In genomic region chr20:43766917-43767316, GRCh38 we compare ENCODE assay signal across 34 cellular contexts. TPM values are rescaled to one million over a fixed set of nuclear protein-coding genes. Genes with fewer than 3 reads are reported as not detected.
"Had no signal": no experiment of that assay in that cellular context is flagged by ENCODE, and none has a peak within 500 bp of the region (broad histone marks: within the 10 kb centered on the region; RNA-seq: fewer than 3 reads in every experiment).

No MANE protein-coding gene starts in this region.

- H3K4me3 Mint-ChIP-seq: activated naive CD4-positive, alpha-beta T cell treated with anti-CD3 and anti-CD28 coated beads for 36 hours; activated naive CD8-positive, alpha-beta T cell treated with anti-CD3 and anti-CD28 coated beads for 36 hours; activated T-helper 1 cell treated with anti-CD3 and anti-CD28 coated beads, Interleukin-12 subunit alpha, Interleukin-12 subunit beta, Interleukin-2, Interleukin-4 antibody, amounts not matched to agents 30 ng/mL and 10 ng/mL and 1 ng/mL, durations not matched to agents 14 hours and 24 hours and 36 hours; natural killer cell treated with Interleukin-12 subunit alpha and Interleukin-12 subunit beta and Interleukin-15 and Interleukin-18, amount 100 ng/mL, for 72 hours; stimulated activated effector memory CD8-positive, alpha-beta T cell treated with anti-CD3 and anti-CD28 coated beads, Interleukin-12 subunit alpha, Interleukin-12 subunit beta, amount 100 ng/mL, for 72 hours; stimulated activated naive CD8-positive, alpha-beta T cell treated with anti-CD3 and anti-CD28 coated beads, Interleukin-15, amount 100 ng/mL, for 72 hours had no signal

- H3K27me3 ChIP-seq: ovary, thyroid gland had no signal

- H3K4me1 Mint-ChIP-seq: activated naive CD8-positive, alpha-beta T cell treated with anti-CD3 and anti-CD28 coated beads for 36 hours; stimulated activated effector memory CD8-positive, alpha-beta T cell treated with anti-CD3 and anti-CD28 coated beads, Interleukin-12 subunit alpha, Interleukin-12 subunit beta, amount 100 ng/mL, for 72 hours had no signal

- H3K36me3 Mint-ChIP-seq: activated naive CD8-positive, alpha-beta T cell treated with anti-CD3 and anti-CD28 coated beads for 36 hours; natural killer cell treated with Interleukin-12 subunit alpha and Interleukin-12 subunit beta and Interleukin-15 and Interleukin-18, amount 100 ng/mL, for 72 hours; stimulated activated effector memory CD8-positive, alpha-beta T cell treated with anti-CD3 and anti-CD28 coated beads, Interleukin-12 subunit alpha, Interleukin-12 subunit beta, amount 100 ng/mL, for 72 hours had no signal

- H3K9me3 ChIP-seq: esophagus squamous epithelium, left ventricle myocardium inferior, mucosa of descending colon, ovary, thyroid gland, upper lobe of right lung had no signal

- H3K4me1 ChIP-seq: esophagus squamous epithelium, thyroid gland, upper lobe of right lung had no signal

- DNase-seq: activated CD4-positive, alpha-beta T cell treated with anti-CD3 and anti-CD28 coated beads for 4 hours; activated CD4-positive, alpha-beta T cell treated with anti-CD3 and anti-CD28 coated beads, Interleukin-2, amount 50 U/mL, for 4 hours; activated effector memory CD4-positive, alpha-beta T cell treated with anti-CD3 and anti-CD28 coated beads, Interleukin-2, amount 50 U/mL, for 16 hours; activated naive CD4-positive, alpha-beta T cell treated with anti-CD3 and anti-CD28 coated beads for 36 hours; activated naive CD8-positive, alpha-beta T cell treated with anti-CD3 and anti-CD28 coated beads for 36 hours; central memory CD4-positive, alpha-beta T cell; dermis blood vessel endothelial cell; effector CD4-positive, alpha-beta T cell; esophagus squamous epithelium; foreskin melanocyte; ovary; small intestine; stimulated activated CD4-positive, alpha-beta T cell treated with anti-CD3 and anti-CD28 coated beads, Interleukin-4, amount 100 ng/mL, for 24 hours; stimulated activated naive CD8-positive, alpha-beta T cell treated with anti-CD3 and anti-CD28 coated beads, Interleukin-15, amount 100 ng/mL, for 72 hours; T-helper 9 cell; thyroid gland; upper lobe of right lung had no signal

- H3K36me3 ChIP-seq: esophagus squamous epithelium, left ventricle myocardium inferior, ovary, thyroid gland, upper lobe of right lung had no signal

- FAIRE-seq: astrocyte, colon, islet of Langerhans, small intestine, TTC549 had no signal

- H3K27ac Mint-ChIP-seq: activated naive CD4-positive, alpha-beta T cell treated with anti-CD3 and anti-CD28 coated beads for 36 hours; activated naive CD8-positive, alpha-beta T cell treated with anti-CD3 and anti-CD28 coated beads for 36 hours; activated T-helper 1 cell treated with anti-CD3 and anti-CD28 coated beads, Interleukin-12 subunit alpha, Interleukin-12 subunit beta, Interleukin-2, Interleukin-4 antibody, amounts not matched to agents 30 ng/mL and 10 ng/mL and 1 ng/mL, durations not matched to agents 14 hours and 24 hours and 36 hours; natural killer cell treated with Interleukin-12 subunit alpha and Interleukin-12 subunit beta and Interleukin-15 and Interleukin-18, amount 100 ng/mL, for 72 hours; progenitor cell of endocrine pancreas; stimulated activated effector memory CD8-positive, alpha-beta T cell treated with anti-CD3 and anti-CD28 coated beads, Interleukin-12 subunit alpha, Interleukin-12 subunit beta, amount 100 ng/mL, for 72 hours; stimulated activated naive CD8-positive, alpha-beta T cell treated with anti-CD3 and anti-CD28 coated beads, Interleukin-15, amount 100 ng/mL, for 72 hours had no signal

- H3K4me3 ChIP-seq: esophagus squamous epithelium, left ventricle myocardium inferior, mucosa of descending colon, ovary, thyroid gland, upper lobe of right lung had no signal

- H3K9me3 Mint-ChIP-seq: activated naive CD4-positive, alpha-beta T cell treated with anti-CD3 and anti-CD28 coated beads for 36 hours; activated naive CD8-positive, alpha-beta T cell treated with anti-CD3 and anti-CD28 coated beads for 36 hours; natural killer cell treated with Interleukin-12 subunit alpha and Interleukin-12 subunit beta and Interleukin-15 and Interleukin-18, amount 100 ng/mL, for 72 hours; stimulated activated effector memory CD8-positive, alpha-beta T cell treated with anti-CD3 and anti-CD28 coated beads, Interleukin-12 subunit alpha, Interleukin-12 subunit beta, amount 100 ng/mL, for 72 hours; stimulated activated naive CD8-positive, alpha-beta T cell treated with anti-CD3 and anti-CD28 coated beads, Interleukin-15, amount 100 ng/mL, for 72 hours had no signal

- ATAC-seq: mucosa of descending colon; sciatic nerve; stimulated activated effector memory CD8-positive, alpha-beta T cell treated with anti-CD3 and anti-CD28 coated beads, Interleukin-12 subunit alpha, Interleukin-12 subunit beta, amount 100 ng/mL, for 72 hours; stimulated activated naive CD8-positive, alpha-beta T cell treated with anti-CD3 and anti-CD28 coated beads, Interleukin-15, amount 100 ng/mL, for 72 hours had no signal

- H3K27ac ChIP-seq: esophagus squamous epithelium, ovary, thyroid gland, upper lobe of right lung, VCaP had no signal

RNA-seq across cellular contexts. Expression of gene GTSF1L, which starts 40.1 kb away (rescaled TPM):
- total RNA-seq: activated naive CD4-positive, alpha-beta T cell treated with anti-CD3 and anti-CD28 coated beads for 36 hours; activated naive CD8-positive, alpha-beta T cell treated with anti-CD3 and anti-CD28 coated beads for 36 hours; astrocyte; dermis blood vessel endothelial cell; esophagus squamous epithelium; left ventricle myocardium inferior; lung microvascular endothelial cell; mesenteric fat pad; mucosa of descending colon; myocyte; natural killer cell treated with Interleukin-12 subunit alpha and Interleukin-12 subunit beta and Interleukin-15 and Interleukin-18, amount 100 ng/mL, for 72 hours; ovary; progenitor cell of endocrine pancreas; renal cortical epithelial cell; sciatic nerve; T-helper 1 cell treated with Interleukin-12 subunit alpha and Interleukin-12 subunit beta and Interleukin-4 antibody, amounts not matched to agents 30 ng/mL and 1 ng/mL, for 36 hours; thyroid gland; upper lobe of right lung had no signal
- polyA plus RNA-seq: ovary, small intestine had no signal
